Comparison of ENCODE assay signal across 19 cellular contexts in genomic region chr11:110200241-110200640, GRCh38.
DNase-seq lines count a peak whose midpoint lies in the region; ATAC-seq, FAIRE-seq and TF ChIP-seq lines count a peak whose summit lies in the region.
"Had no signal": no experiment of that assay in that cellular context is flagged by ENCODE, and none has a peak within 500 bp of the region (broad histone marks: within the 10 kb centered on the region; RNA-seq: fewer than 3 reads in every experiment).

No MANE protein-coding gene starts in this region.

- no peaks in the 10 kb centered on the region for H3K27me3 ChIP-seq in HUES48 (ENCODE audit: control insufficient read depth, insufficient read depth, low read length)
- no peaks in the 10 kb centered on the region for H3K27me3 ChIP-seq in pancreas
- H3K27me3 ChIP-seq: colonic mucosa, uterus had no signal

- POLR2A ChIA-PET in A549 (lab: Yijun Ruan, JAX) = no interaction called here

- 53% methylated on average over 6 of the region's 6 CpGs for WGBS in A549 (ENCODE audit: missing lambda C conversion rate)
- 74 to 76% methylated on average over 6 of the region's 6 CpGs for WGBS in pancreas, 2 donors

- DNase-seq in A549 (ENCODE audit: low read depth in 1 of 2, low spot score in 1 of 2) = no peak
- peak; percentile 87 for DNase-seq in amniotic epithelial cell (ENCODE audit: low read depth)
- peak; percentile 35 for DNase-seq in fibroblast of peridontal ligament (ENCODE audit: extremely low read depth)
- DNase-seq in NCI-H2227 treated with DMSO at 0.1 percent for 48 hours (lab: John Stamatoyannopoulos, UW) = no peak
- no peak for DNase-seq in pancreas
- DNase-seq: activated CD4-positive, alpha-beta memory T cell treated with anti-CD3 and anti-CD28 coated beads for 36 hours; colonic mucosa; left ventricle myocardium inferior; naive thymus-derived CD4-positive, alpha-beta T cell; NCI-H146; NCI-H446; psoas muscle; stimulated activated CD4-positive, alpha-beta T cell treated with anti-CD3 and anti-CD28 coated beads, Interleukin-15, amount 100 ng/mL, for 24 hours; uterus had no signal

- no peaks in the 10 kb centered on the region for H3K36me3 ChIP-seq in HUES48 (ENCODE audit: control insufficient read depth, insufficient read depth, low read length)
- H3K36me3 ChIP-seq in pancreas = no peaks in the 10 kb centered on the region
- H3K36me3 ChIP-seq: colonic mucosa, left ventricle myocardium inferior, uterus had no signal

- FAIRE-seq in A549 (lab: Jason Lieb, UNC) = no peak
- no peak for FAIRE-seq in pancreas (lab: Jason Lieb, UNC)

- CTCF ChIA-PET in A549 (lab: Yijun Ruan, JAX) = interaction anchor here (0.7 to 4.4 kb wide), 14 partner anchors 9 to 255 kb away, joined by 3 to 35 read pairs (median 7); partner anchors contain the start of gene FDX1

- H3K4me1 ChIP-seq in A549 = peaks cover 59% of the 10 kb centered on the region
- H3K4me1 ChIP-seq in HUES48 (ENCODE audit: control insufficient read depth, insufficient read depth, low read length) = peaks cover 17% of the 10 kb centered on the region
- no peaks in the 10 kb centered on the region for H3K4me1 ChIP-seq in pancreas
- H3K4me1 ChIP-seq: colonic mucosa, left ventricle myocardium inferior, psoas muscle, uterus had no signal

- no peak for TF ChIP-seq EP300 in A549 (IDR thresholded peaks at IDR 0.05)

- no peaks in the 10 kb centered on the region for H3K9me3 ChIP-seq in A549
- no peaks in the 10 kb centered on the region for H3K9me3 ChIP-seq in HUES48 (ENCODE audit: control insufficient read depth, insufficient read depth, low read length)
- H3K9me3 ChIP-seq in pancreas = no peaks in the 10 kb centered on the region
- H3K9me3 ChIP-seq: Caco-2, colonic mucosa, left ventricle myocardium inferior, psoas muscle, uterus had no signal

- peak overlapping the region; percentile 1; the same call in 1 of the 3 replicates for H3K4me2 ChIP-seq in A549
- H3K4me2 ChIP-seq: KMS-11 had no signal

- no peak for ATAC-seq in A549
- no peak for ATAC-seq in HG02759 (IDR thresholded peaks at IDR 0.05; ENCODE audit: unreplicated experiment)
- no peak for ATAC-seq in HG02588 (IDR thresholded peaks at IDR 0.05; ENCODE audit: unreplicated experiment)
- ATAC-seq in pancreas = no peak
- ATAC-seq: naive thymus-derived CD4-positive, alpha-beta T cell; psoas muscle had no signal

- H3K4me3 ChIP-seq in A549 = no peak overlapping the region
- no peak overlapping the region; the same call in 1 of the 2 replicates for H3K4me3 ChIP-seq in HUES48 (ENCODE audit: low read depth, low read length)
- H3K4me3 ChIP-seq in pancreas = no peak overlapping the region
- H3K4me3 ChIP-seq: colonic mucosa, left ventricle myocardium inferior, psoas muscle, uterus had no signal

- no peak overlapping the region; the same call in 1 of the 2 replicates for H3K9ac ChIP-seq in HUES48 (ENCODE audit: low read depth, low read length)
- H3K9ac ChIP-seq: KMS-11 had no signal

- TF ChIP-seq CTCF in A549 (IDR thresholded peaks at IDR 0.05) (no peak), pancreas (IDR thresholded peaks at IDR 0.05) (no peak)

- TF ChIP-seq POLR2A in A549 (IDR thresholded peaks at IDR 0.05; ENCODE audit: low read length) = no peak

- H3K27ac ChIP-seq in A549 = peak overlapping the region; percentile 92 to 98
- peak overlapping the region; percentile 83 for H3K27ac ChIP-seq in HUES48 (ENCODE audit: low read depth, low read length)
- no peak overlapping the region for H3K27ac ChIP-seq in pancreas
- H3K27ac ChIP-seq: colonic mucosa, KMS-11, left ventricle myocardium inferior, psoas muscle, uterus had no signal

- no peak for TF ChIP-seq RAD21 in A549 (conservative IDR thresholded peaks at IDR 0.05 in 1 of 2, IDR thresholded peaks at IDR 0.05 in 1 of 2)

- intact Hi-C loops in pancreas (cut with DNase I) = loop anchor here in 2 of 3 donors (5.0 to 10.0 kb wide), 2 partner anchors 177 to 235 kb away; no protein-coding TSS in a partner anchor

TF ChIP-seq in A549, 52 proteins besides CTCF, POLR2A, EP300 and RAD21:
- TF ChIP-seq CBX8 (IDR thresholded peaks at IDR 0.05) (no peak), JUNB (IDR thresholded peaks at IDR 0.05) (no peak), RCOR1 (IDR thresholded peaks at IDR 0.05; ENCODE audit: low read depth, low read length) (no peak), TP53 (CRISPR knock-in tag; IDR thresholded peaks at IDR 0.05) (no peak), NR3C1 (IDR thresholded peaks at IDR 0.05) (no peak), MAFK (IDR thresholded peaks at IDR 0.05; ENCODE audit: partially characterized antibody) (no peak), JUN (IDR thresholded peaks at IDR 0.05) (no peak), CHD2 (IDR thresholded peaks at IDR 0.05; ENCODE audit: low read length, partially characterized antibody) (no peak), NFE2L2 (conservative IDR thresholded peaks at IDR 0.05; ENCODE audit: low read length) (no peak), TFCP2L1 (CRISPR knock-in tag; IDR thresholded peaks at IDR 0.05) (no peak), CEBPB (IDR thresholded peaks at IDR 0.05) (no peak), HOXB5 (CRISPR knock-in tag; IDR thresholded peaks at IDR 0.05) (no peak), MYC (IDR thresholded peaks at IDR 0.05; ENCODE audit: borderline replicate concordance, low read length) (no peak), MAX (IDR thresholded peaks at IDR 0.05) (no peak), SMC3 (IDR thresholded peaks at IDR 0.05) (no peak), MAZ (IDR thresholded peaks at IDR 0.05; ENCODE audit: borderline replicate concordance, low read depth, low read length) (no peak), RFX5 (IDR thresholded peaks at IDR 0.05) (no peak)

Comparison
In these comparisons a context has a peak if more than half of its experiments do, and no peak if none do; other contexts are left out.
1. DNase-seq: peak in amniotic epithelial cell (single experiment) and fibroblast of peridontal ligament (single experiment); none in A549 (0 of 2), NCI-H2227 treated with DMSO at 0.1 percent for 48 hours (single experiment) and pancreas (0 of 6).
2. H3K27ac ChIP-seq: peak in A549 (2 of 2) and HUES48 (single experiment); none in pancreas (0 of 4).